8 cellular contexts compared by ENCODE assay signal in genomic region chr2:161077367-161078210, GRCh38.
DNase-seq lines count a peak whose midpoint lies in the region; ATAC-seq and TF ChIP-seq lines count a peak whose summit lies in the region.

No MANE protein-coding gene starts in this region.

- H3K9me2 ChIP-seq in Karpas-422 (replicated peaks; ENCODE audit: insufficient read depth, low read length): 0 out of 2 replicates have a peak, but pooled peaks cover 6% of the 10 kb centered on the region

- no peak overlapping the region for H2AFZ ChIP-seq in DND-41 (ENCODE audit: low read depth, low read length)
- H2AFZ ChIP-seq in Karpas-422 (ENCODE audit: low read length): peak overlapping the region; percentile 45; the same call in 1 of the 2 replicates

- POLR2A ChIA-PET in RWPE1 (lab: Yijun Ruan, JAX; ENCODE audit: low non-redundant PET): no interaction called here

- DNase-seq in DND-41 (peak; percentile 89), Karpas-422 (no peak), Right ventricle myocardium superior (no peak), RWPE1 (ENCODE audit: low spot score) (no peak), HT-29 (ENCODE audit: low spot score) (no peak)
- DNase-seq in activated CD8-positive, alpha-beta memory T cell treated with anti-CD3 and anti-CD28 coated beads, Interleukin-2, amount 50 U/mL, for 1 hour (ENCODE audit: extremely low read depth): peak; percentile 27
- DNase-seq in stimulated activated CD4-positive, alpha-beta T cell treated with anti-CD3 and anti-CD28 coated beads, TNF-alpha, amount 100 ng/mL, for 48 hours (ENCODE audit: low read depth in 3 of 3): peak; percentile 50 to 68 (median 55)

- H3K4me3 ChIP-seq in DND-41 (ENCODE audit: low read depth in 1 of 2, low read length in 2 of 2) (peak overlapping the region in 1 of 2 experiments; percentile 43; a peak in 2 of 4 replicates), Karpas-422 (ENCODE audit: low read length) (no peak overlapping the region)

- ATAC-seq in DND-41 (ENCODE audit: insufficient read depth, low read depth): peak; percentile 87
- peak; percentile 88 for ATAC-seq in GM21619 (IDR thresholded peaks at IDR 0.05; ENCODE audit: unreplicated experiment)
- peak; percentile 87 for ATAC-seq in Right ventricle myocardium superior (ENCODE audit: poor library complexity)

- no peaks in the 10 kb centered on the region for H3K9me3 ChIP-seq in DND-41 (ENCODE audit: insufficient read depth, low read length, severe bottlenecking)
- H3K9me3 ChIP-seq in Karpas-422 (ENCODE audit: low read length): no peaks in the 10 kb centered on the region

- H3K36me3 ChIP-seq in DND-41 (ENCODE audit: insufficient read depth, low read length): no peaks in the 10 kb centered on the region
- no peaks in the 10 kb centered on the region for H3K36me3 ChIP-seq in Karpas-422 (ENCODE audit: insufficient read depth, low read length)

- H3K27ac ChIP-seq in DND-41 (ENCODE audit: low read length) (peak overlapping the region; percentile 94), Karpas-422 (ENCODE audit: low read length) (no peak overlapping the region), RWPE1 (no peak overlapping the region)

- CTCF ChIA-PET in RWPE1 (lab: Yijun Ruan, JAX): no interaction called here

- H4K20me1 ChIP-seq in DND-41 (ENCODE audit: insufficient read depth, low read length) (no peaks in the 10 kb centered on the region), Karpas-422 (ENCODE audit: insufficient read depth, low read depth, low read length) (no peaks in the 10 kb centered on the region)

- H3K27me3 ChIP-seq in DND-41 (ENCODE audit: insufficient read depth, low read length, poor library complexity) (no peaks in the 10 kb centered on the region), Karpas-422 (ENCODE audit: low read length) (no peaks in the 10 kb centered on the region)

- H3K79me2 ChIP-seq in DND-41 (ENCODE audit: insufficient read depth, low read length) (no peaks in the 10 kb centered on the region), Karpas-422 (ENCODE audit: low read length) (no peaks in the 10 kb centered on the region)

- intact Hi-C loops in Right ventricle myocardium superior (cut with DNase I): no loop called here

- H3K4me2 ChIP-seq in DND-41 (ENCODE audit: insufficient read depth, low read length) (peak overlapping the region; percentile 61), Karpas-422 (ENCODE audit: low read depth, low read length, poor library complexity, severe bottlenecking) (peak overlapping the region; percentile 7)

- peak overlapping the region; percentile 43 for H3K9ac ChIP-seq in DND-41 (ENCODE audit: low read depth, low read length)
- H3K9ac ChIP-seq in Karpas-422 (ENCODE audit: low read length): no peak overlapping the region

- TF ChIP-seq CTCF in DND-41 (IDR thresholded peaks at IDR 0.05; ENCODE audit: borderline replicate concordance, extremely low read depth, low read length, poor library complexity, severe bottlenecking): no peak
- TF ChIP-seq CTCF in RWPE1 (conservative IDR thresholded peaks at IDR 0.05; ENCODE audit: low read depth): no peak

- H3K4me1 ChIP-seq in DND-41 (ENCODE audit: insufficient read depth, low read length) (peaks cover 49% of the 10 kb centered on the region), Karpas-422 (ENCODE audit: low read length) (peaks cover 13% of the 10 kb centered on the region)

Comparison
In these comparisons a context has a peak if more than half of its experiments do, and no peak if none do; other contexts are left out.
1. DNase-seq: peak in DND-41 (single experiment), activated CD8-positive, alpha-beta memory T cell treated with anti-CD3 and anti-CD28 coated beads, Interleukin-2, amount 50 U/mL, for 1 hour (single experiment) and stimulated activated CD4-positive, alpha-beta T cell treated with anti-CD3 and anti-CD28 coated beads, TNF-alpha, amount 100 ng/mL, for 48 hours (3 of 3); none in Karpas-422 (single experiment), Right ventricle myocardium superior (single experiment), RWPE1 (single experiment) and HT-29 (single experiment).
2. Peak in every context shown above with its lines, with median percentiles within 50 percentile points of each other: ATAC-seq.